In the genomic region with DNA sequence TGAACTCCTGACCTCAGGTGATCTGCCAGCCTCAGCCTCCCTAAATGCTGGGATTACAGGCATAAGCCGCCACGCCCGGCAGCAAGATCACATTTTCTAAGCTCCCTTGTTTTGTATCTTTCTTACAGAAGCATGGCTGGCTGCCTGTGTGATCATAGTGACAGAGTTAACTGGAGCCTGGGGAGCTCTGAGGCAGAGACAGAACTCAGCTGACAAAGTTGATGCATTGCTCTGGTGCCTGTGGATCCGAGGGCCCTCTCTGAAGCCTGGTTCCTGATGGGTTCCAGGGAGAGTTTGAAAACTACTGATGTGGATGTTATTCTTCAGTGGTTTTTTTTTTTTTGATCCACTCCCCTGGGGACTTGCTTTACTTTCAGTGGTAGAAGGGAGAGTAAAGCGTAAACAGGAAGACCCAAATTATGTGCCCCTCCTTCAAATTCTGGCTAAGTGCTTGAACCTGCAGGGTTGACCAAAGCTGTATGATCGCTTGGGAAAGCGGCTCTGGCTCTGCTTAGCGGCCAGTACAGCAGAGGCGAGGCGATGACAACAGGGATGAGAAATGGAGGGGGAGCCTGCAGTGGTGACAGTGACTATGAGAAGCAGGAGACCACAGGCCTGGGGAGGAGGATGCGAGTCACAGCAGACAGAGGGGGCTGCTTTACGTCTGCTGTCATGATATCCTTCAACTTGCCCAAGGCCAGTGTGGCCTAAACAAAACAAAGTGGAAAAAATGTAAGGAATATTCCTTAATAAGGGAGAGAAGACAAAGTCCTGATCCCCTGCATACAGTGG, we compare ENCODE assay signal across 20 cellular contexts. TPM values are rescaled to one million over a fixed set of nuclear protein-coding genes. Genes with fewer than 3 reads are reported as not detected.
DNase-seq lines count a peak whose midpoint lies in the region; ATAC-seq and TF ChIP-seq lines count a peak whose summit lies in the region.
"Had no signal": no experiment of that assay in that cellular context is flagged by ENCODE, and none has a peak within 500 bp of the region (broad histone marks: within the 10 kb centered on the region; RNA-seq: fewer than 3 reads in every experiment).

No MANE protein-coding gene starts in this region.

- POLR2A ChIA-PET in MCF 10A (lab: Yijun Ruan, JAX): interaction anchor here (1.2 kb wide), 2 partner anchors 21 to 56 kb away, joined by 3 to 4 read pairs; partner anchors contain the start of gene RINT1

- H3F3A ChIP-seq in MM.1S (ENCODE audit: insufficient read depth, low read length) (peaks cover 22% of the 10 kb centered on the region), smooth muscle cell (ENCODE audit: low read depth) (no peaks in the 10 kb centered on the region)

- CTCF ChIA-PET in MCF 10A (lab: Yijun Ruan, JAX): interaction anchor here (0.6 to 1.1 kb wide), 5 partner anchors 10 to 91 kb away, joined by 3 to 7 read pairs (median 5); no protein-coding TSS in a partner anchor

- H3K27ac ChIP-seq in MM.1S (ENCODE audit: low read length) (peak overlapping the region; percentile 60; the same call in 1 of the 2 replicates), fibroblast of lung (ENCODE audit: insufficient read depth, low read length) (no peak overlapping the region), smooth muscle cell (ENCODE audit: low read depth) (no peak overlapping the region), upper lobe of right lung (no peak overlapping the region)
- H3K27ac ChIP-seq: pancreas had no signal

- H3K9ac ChIP-seq in MM.1S (ENCODE audit: low read length) (no peak overlapping the region), fibroblast of lung (ENCODE audit: insufficient read depth, low read length) (no peak overlapping the region), smooth muscle cell (ENCODE audit: low read depth) (no peak overlapping the region)

- DNase-seq in activated T-cell treated with anti-CD3 and anti-CD28 coated beads, Interleukin-2, amount 50 U/mL, for 72 hours: peak; percentile 9 to 21
- DNase-seq in activated T-cell treated with anti-CD3 and anti-CD28 coated beads, Interleukin-2, amount 50 U/mL, for 1 hour: no peak
- no peak for DNase-seq in MM.1S
- DNase-seq in fibroblast of lung (ENCODE audit: low read depth in 2 of 2): peak in 1 of 2 donors; percentile 11
- DNase-seq in smooth muscle cell (lab: John Stamatoyannopoulos, UW; ENCODE audit: unreplicated experiment): peak; percentile 11
- DNase-seq in NCI-H1092 treated with DMSO at 0.1 percent for 48 hours (lab: John Stamatoyannopoulos, UW): no peak
- DNase-seq in MCF 10A (ENCODE audit: unreplicated experiment): no peak
- DNase-seq in upper lobe of right lung: no peak
- DNase-seq: activated CD4-positive, alpha-beta T cell treated with anti-CD3 and anti-CD28 coated beads, Interleukin-2, amount 50 U/mL, for 4 hours; activated effector memory CD4-positive, alpha-beta T cell treated with anti-CD3 and anti-CD28 coated beads, Interleukin-2, amount 50 U/mL, for 16 hours; effector memory CD4-positive, alpha-beta T cell; foreskin melanocyte; immature natural killer cell; midbrain; NCI-H187; pancreas; small intestine; substantia nigra had no signal

- intact Hi-C loops in MCF 10A (cut with micrococcal nuclease) (loop anchor here (5.0 kb wide), 1 partner anchor 706 kb away; no protein-coding TSS in a partner anchor), upper lobe of right lung (cut with DNase I) (no loop called here)

- H4K20me1 ChIP-seq in MM.1S (ENCODE audit: insufficient read depth, low read length) (no peaks in the 10 kb centered on the region), fibroblast of lung (ENCODE audit: control insufficient read depth, extremely low read depth, insufficient read depth, low read length) (no peaks in the 10 kb centered on the region), smooth muscle cell (ENCODE audit: low read depth) (no peaks in the 10 kb centered on the region)

- H3K79me2 ChIP-seq in MM.1S (ENCODE audit: low read length) (no peaks in the 10 kb centered on the region), fibroblast of lung (ENCODE audit: control insufficient read depth, insufficient read depth, low read length) (no peaks in the 10 kb centered on the region), smooth muscle cell (ENCODE audit: low read depth) (no peaks in the 10 kb centered on the region)

- no peaks in the 10 kb centered on the region for H3K9me2 ChIP-seq in MM.1S (replicated peaks; ENCODE audit: insufficient read depth, low read length)

- peaks cover 4% of the 10 kb centered on the region in 2 donors for H3K36me3 Mint-ChIP-seq in activated T-cell treated with anti-CD3 and anti-CD28 coated beads, Interleukin-2, amount 50 U/mL, for 72 hours (ENCODE audit: insufficient read depth in 2 of 2)
- H3K36me3 Mint-ChIP-seq in MCF 10A (ENCODE audit: insufficient read depth, unreplicated experiment): no peaks in the 10 kb centered on the region

- WGBS in smooth muscle cell (ENCODE audit: low lambda C conversion rate): 26% methylated on average over 12 of the region's 12 CpGs

- ATAC-seq in activated T-cell treated with anti-CD3 and anti-CD28 coated beads, Interleukin-2, amount 50 U/mL, for 72 hours (replicated peaks in 1 of 2): peak; percentile 56
- no peak for ATAC-seq in upper lobe of right lung

- H3K4me1 ChIP-seq in MM.1S (ENCODE audit: low read length) (peaks cover 31% of the 10 kb centered on the region), fibroblast of lung (ENCODE audit: control insufficient read depth, extremely low read depth, insufficient read depth, low read length) (no peaks in the 10 kb centered on the region), smooth muscle cell (ENCODE audit: low read depth) (no peaks in the 10 kb centered on the region), upper lobe of right lung (no peaks in the 10 kb centered on the region)
- H3K4me1 ChIP-seq: HAP-1, pancreas had no signal

- H3K36me3 ChIP-seq in MM.1S (replicated peaks; ENCODE audit: insufficient read depth, low read length): no peaks in the 10 kb centered on the region
- no peaks in the 10 kb centered on the region for H3K36me3 ChIP-seq in fibroblast of lung (ENCODE audit: control insufficient read depth, insufficient read depth, low read length)
- H3K36me3 ChIP-seq in smooth muscle cell (ENCODE audit: low read depth): no peaks in the 10 kb centered on the region
- H3K36me3 ChIP-seq in upper lobe of right lung: no peaks in the 10 kb centered on the region
- H3K36me3 ChIP-seq: HAP-1, pancreas had no signal

- H3K4me2 ChIP-seq in MM.1S (ENCODE audit: low read depth, low read length) (no peak overlapping the region), fibroblast of lung (ENCODE audit: extremely low read depth, insufficient read depth, low read length) (no peak overlapping the region), smooth muscle cell (no peak overlapping the region)

- H3K4me1 Mint-ChIP-seq in activated T-cell treated with anti-CD3 and anti-CD28 coated beads, Interleukin-2, amount 50 U/mL, for 72 hours (ENCODE audit: low read depth): peaks cover 19% of the 10 kb centered on the region
- no peaks in the 10 kb centered on the region for H3K4me1 Mint-ChIP-seq in MCF 10A (ENCODE audit: insufficient read depth, unreplicated experiment)
- H3K4me1 Mint-ChIP-seq: immature natural killer cell had no signal

- TF ChIP-seq CTCF in MM.1S (IDR thresholded peaks at IDR 0.05; ENCODE audit: low read length): no peak
- TF ChIP-seq CTCF in fibroblast of lung (conservative IDR thresholded peaks at IDR 0.05 in 1 of 2, IDR thresholded peaks at IDR 0.05 in 1 of 2; ENCODE audit: low read depth in 1 of 2, low read length in 2 of 2): no peak
- TF ChIP-seq CTCF in smooth muscle cell (IDR thresholded peaks at IDR 0.05; ENCODE audit: borderline replicate concordance, insufficient read depth, poor library complexity, severe bottlenecking): no peak
- no peak for TF ChIP-seq CTCF in MCF 10A (IDR thresholded peaks at IDR 0.05; ENCODE audit: unreplicated experiment)
- no peak for TF ChIP-seq CTCF in upper lobe of right lung (IDR thresholded peaks at IDR 0.05)

- H3K9me3 Mint-ChIP-seq in activated T-cell treated with anti-CD3 and anti-CD28 coated beads, Interleukin-2, amount 50 U/mL, for 72 hours: peaks cover 2 to 3% of the 10 kb centered on the region in 2 donors
- peaks cover under 1% of the 10 kb centered on the region for H3K9me3 Mint-ChIP-seq in MCF 10A (ENCODE audit: unreplicated experiment)

- no peaks in the 10 kb centered on the region for H3K27me3 ChIP-seq in MM.1S (replicated peaks; ENCODE audit: insufficient read depth, low read length)
- no peaks in the 10 kb centered on the region for H3K27me3 ChIP-seq in fibroblast of lung (ENCODE audit: control insufficient read depth, insufficient read depth, low read length)
- no peaks in the 10 kb centered on the region for H3K27me3 ChIP-seq in smooth muscle cell (ENCODE audit: low read depth)
- no peaks in the 10 kb centered on the region for H3K27me3 ChIP-seq in upper lobe of right lung
- H3K27me3 ChIP-seq: pancreas had no signal

- BruUV-seq in MCF 10A (replicated peaks; lab: Mats Ljungman, UMichigan): no TSS peak

- H2AFZ ChIP-seq in MM.1S (ENCODE audit: low read length) (no peak overlapping the region), fibroblast of lung (ENCODE audit: low read length) (peak overlapping the region; percentile 28), smooth muscle cell (ENCODE audit: low read depth) (peak overlapping the region; percentile 16)

- no peak overlapping the region for H3K27ac Mint-ChIP-seq in activated T-cell treated with anti-CD3 and anti-CD28 coated beads, Interleukin-2, amount 50 U/mL, for 72 hours
- H3K27ac Mint-ChIP-seq in MCF 10A (ENCODE audit: low read depth, unreplicated experiment): no peak overlapping the region
- H3K27ac Mint-ChIP-seq: immature natural killer cell had no signal

- H3K9me3 ChIP-seq in MM.1S (replicated peaks; ENCODE audit: insufficient read depth, low read length) (no peaks in the 10 kb centered on the region), fibroblast of lung (ENCODE audit: control insufficient read depth, insufficient read depth, low read depth, low read length) (no peaks in the 10 kb centered on the region), smooth muscle cell (replicated peaks; ENCODE audit: low read depth) (no peaks in the 10 kb centered on the region), upper lobe of right lung (no peaks in the 10 kb centered on the region)
- H3K9me3 ChIP-seq: HAP-1, pancreas had no signal

- H3K4me3 Mint-ChIP-seq in activated T-cell treated with anti-CD3 and anti-CD28 coated beads, Interleukin-2, amount 50 U/mL, for 72 hours: no peak overlapping the region
- H3K4me3 Mint-ChIP-seq in MCF 10A (ENCODE audit: unreplicated experiment): no peak overlapping the region
- H3K4me3 Mint-ChIP-seq: brain, immature natural killer cell had no signal

- H3K27me3 Mint-ChIP-seq in activated T-cell treated with anti-CD3 and anti-CD28 coated beads, Interleukin-2, amount 50 U/mL, for 72 hours (ENCODE audit: low read depth): no peaks in the 10 kb centered on the region
- no peaks in the 10 kb centered on the region for H3K27me3 Mint-ChIP-seq in MCF 10A (ENCODE audit: insufficient read depth, unreplicated experiment)
- H3K27me3 Mint-ChIP-seq: brain had no signal

- H3K4me3 ChIP-seq in MM.1S (ENCODE audit: low read length) (no peak overlapping the region), fibroblast of lung (replicated peaks in 1 of 4; ENCODE audit: control extremely low read depth in 1 of 4, insufficient read depth in 1 of 4, low read depth in 3 of 4, low read length in 4 of 4) (no peak overlapping the region), smooth muscle cell (no peak overlapping the region), upper lobe of right lung (no peak overlapping the region)
- H3K4me3 ChIP-seq: HAP-1, pancreas had no signal

RNA-seq across cellular contexts. Expression of gene EFCAB10, which starts 6.8 kb away (rescaled TPM):
- not detected for total RNA-seq in activated T-cell treated with anti-CD3 and anti-CD28 coated beads, Interleukin-2, amount 50 U/mL, for 72 hours
- total RNA-seq in fibroblast of lung (not detected in 2 replicates), smooth muscle cell (1.2 TPM in 1 of 2 replicates, not detected in the other), MCF 10A (2022) (not detected in 2 replicates), upper lobe of right lung (1.6 TPM)
- polyA plus RNA-seq in fibroblast of lung (not detected in 2 replicates), smooth muscle cell (0.35 and 0.56 TPM in 2 replicates)
- polyA plus RNA-seq in fibroblast of lung (2012): 0.13 and 0.15 TPM in 2 replicates
- polyA minus RNA-seq in fibroblast of lung (ENCODE audit: low replicate concordance): not detected in 2 replicates
- total RNA-seq: pancreas had no signal
- polyA plus RNA-seq: immature natural killer cell, small intestine had no signal

RNA-seq across cellular contexts. Expression of gene RINT1, which starts 56.1 kb away (rescaled TPM):
- 10 to 100 TPM; 29.8 to 30.0 TPM for total RNA-seq in activated T-cell treated with anti-CD3 and anti-CD28 coated beads, Interleukin-2, amount 50 U/mL, for 72 hours
- total RNA-seq in fibroblast of lung (14.1 and 16.3 TPM in 2 replicates), smooth muscle cell (18.9 and 29.4 TPM in 2 replicates), MCF 10A (2022) (26.9 and 29.2 TPM in 2 replicates), upper lobe of right lung (14.8 TPM)
- polyA plus RNA-seq in fibroblast of lung (21.7 and 26.0 TPM in 2 replicates), smooth muscle cell (22.4 and 23.1 TPM in 2 replicates)
- 15.3 and 16.1 TPM in 2 replicates for polyA plus RNA-seq in fibroblast of lung (2012)
- 5.2 and 10.5 TPM in 2 replicates for polyA minus RNA-seq in fibroblast of lung (ENCODE audit: low replicate concordance)

Comparison
In these comparisons a context has a peak if more than half of its experiments do, and no peak if none do; other contexts are left out.
1. DNase-seq: peak in activated T-cell treated with anti-CD3 and anti-CD28 coated beads, Interleukin-2, amount 50 U/mL, for 72 hours (2 of 2) and smooth muscle cell (single experiment); none in activated T-cell treated with anti-CD3 and anti-CD28 coated beads, Interleukin-2, amount 50 U/mL, for 1 hour (single experiment), MM.1S (single experiment), NCI-H1092 treated with DMSO at 0.1 percent for 48 hours (single experiment), MCF 10A (single experiment) and upper lobe of right lung (single experiment).